In the genomic region with DNA sequence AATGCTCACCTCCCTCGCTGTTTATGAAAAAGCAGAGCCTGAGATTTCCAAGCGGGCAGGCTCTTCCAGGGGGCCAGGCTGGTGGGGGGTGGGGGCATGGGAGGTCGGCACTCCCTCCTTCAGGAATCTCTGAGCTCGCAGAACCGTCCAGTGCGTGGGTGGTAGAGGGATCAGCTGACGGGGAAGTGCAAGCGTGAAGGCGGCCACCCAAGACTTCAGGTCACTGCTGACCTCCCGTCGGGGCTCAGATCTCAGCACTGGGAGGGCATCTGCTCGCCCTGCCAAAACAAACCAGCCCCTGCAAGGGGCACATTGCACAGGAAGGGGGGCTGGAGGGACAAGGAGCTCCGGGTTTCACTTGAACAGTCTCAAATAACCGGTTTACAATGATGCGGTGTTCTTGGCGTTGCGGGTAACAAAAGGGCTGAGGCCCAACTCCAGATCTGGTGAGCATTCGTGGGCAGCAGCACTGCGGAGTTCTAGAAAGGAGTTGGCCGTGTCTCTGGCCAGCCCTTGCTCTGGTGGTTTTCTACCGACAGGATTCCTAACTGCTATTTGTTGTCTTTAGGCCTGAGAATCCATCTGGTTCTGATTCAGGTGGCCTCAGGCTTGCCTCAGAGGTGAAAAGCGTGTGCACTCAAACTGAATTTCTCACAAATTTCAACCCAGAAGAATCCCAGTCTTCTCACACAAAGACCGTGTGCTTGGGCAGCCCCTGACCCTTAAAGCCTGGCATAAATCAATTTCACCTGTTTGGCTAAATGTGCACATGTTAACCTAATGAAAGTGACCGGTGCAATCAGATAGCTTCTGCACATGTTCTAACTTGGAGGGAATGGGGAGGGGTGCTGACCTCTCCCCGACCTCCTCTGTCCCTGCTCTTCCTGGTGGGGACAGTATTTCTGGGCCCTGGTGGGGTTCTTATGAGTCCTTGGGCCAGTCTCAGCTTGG, we compare ENCODE assay signal across 18 cellular contexts.
"Had no signal": no experiment of that assay in that cellular context is flagged by ENCODE, and none has a peak within 500 bp of the region (broad histone marks: within the 10 kb centered on the region; RNA-seq: fewer than 3 reads in every experiment).

No MANE protein-coding gene starts in this region.

- H3K4me3 Mint-ChIP-seq: naive thymus-derived CD4-positive, alpha-beta T cell; T-helper 17 cell had no signal

- H3K36me3 ChIP-seq: adrenal gland, cardiac muscle cell, stomach, WERI-Rb-1 had no signal

- H3K4me3 ChIP-seq: adrenal gland, cardiac muscle cell, dorsolateral prefrontal cortex, skin epidermis, stomach had no signal

- H3K27me3 ChIP-seq: adrenal gland, cardiac muscle cell, foreskin keratinocyte, stomach had no signal

- ATAC-seq: activated naive CD4-positive, alpha-beta T cell treated with anti-CD3 and anti-CD28 coated beads, Interleukin-2, amount 50 U/mL, for 72 hours; foreskin keratinocyte; naive thymus-derived CD4-positive, alpha-beta T cell; T-helper 17 cell had no signal

- H3K9me3 Mint-ChIP-seq: activated naive CD4-positive, alpha-beta T cell treated with anti-CD3 and anti-CD28 coated beads, Interleukin-2, amount 50 U/mL, for 72 hours had no signal

- H3K27ac ChIP-seq: adrenal gland, cardiac muscle cell, foreskin keratinocyte, skin epidermis, stomach, WERI-Rb-1 had no signal

- H3K27ac Mint-ChIP-seq: activated naive CD4-positive, alpha-beta T cell treated with anti-CD3 and anti-CD28 coated beads, Interleukin-2, amount 50 U/mL, for 72 hours; naive thymus-derived CD4-positive, alpha-beta T cell; T-helper 17 cell had no signal

- H3K36me3 Mint-ChIP-seq: activated naive CD4-positive, alpha-beta T cell treated with anti-CD3 and anti-CD28 coated beads, Interleukin-2, amount 50 U/mL, for 72 hours; naive thymus-derived CD4-positive, alpha-beta T cell had no signal

- DNase-seq: activated CD4-positive, alpha-beta T cell treated with anti-CD3 and anti-CD28 coated beads, Interleukin-2, amount 50 U/mL, for 48 hours; activated gamma-delta T cell treated with Interleukin-2 at 50 U/mL for 16 hours; adrenal gland; dorsolateral prefrontal cortex; foreskin keratinocyte; glutamatergic neuron; mesendoderm; naive thymus-derived CD4-positive, alpha-beta T cell; nucleus accumbens; stimulated activated CD4-positive, alpha-beta T cell treated with anti-CD3 and anti-CD28 coated beads, Interleukin-15, amount 100 ng/mL, for 24 hours; stimulated activated CD4-positive, alpha-beta T cell treated with anti-CD3 and anti-CD28 coated beads, Interleukin-2, amount 100 ng/mL, for 48 hours; stomach; T-helper 17 cell; trophoblast cell; WERI-Rb-1 had no signal

- H3K9me3 ChIP-seq: adrenal gland, stomach had no signal

- H3K4me1 ChIP-seq: adrenal gland had no signal
